ENCODE assay signal across 1 cellular context in genomic region chr2:46230115-46230571, GRCh38.
TF ChIP-seq lines count a peak whose summit lies in the region.

No MANE protein-coding gene starts in this region.

TF ChIP-seq in HepG2, 621 proteins besides CTCF, POLR2A, EP300 and RAD21 (continued from another document):
- TF ChIP-seq, protein P1, sequence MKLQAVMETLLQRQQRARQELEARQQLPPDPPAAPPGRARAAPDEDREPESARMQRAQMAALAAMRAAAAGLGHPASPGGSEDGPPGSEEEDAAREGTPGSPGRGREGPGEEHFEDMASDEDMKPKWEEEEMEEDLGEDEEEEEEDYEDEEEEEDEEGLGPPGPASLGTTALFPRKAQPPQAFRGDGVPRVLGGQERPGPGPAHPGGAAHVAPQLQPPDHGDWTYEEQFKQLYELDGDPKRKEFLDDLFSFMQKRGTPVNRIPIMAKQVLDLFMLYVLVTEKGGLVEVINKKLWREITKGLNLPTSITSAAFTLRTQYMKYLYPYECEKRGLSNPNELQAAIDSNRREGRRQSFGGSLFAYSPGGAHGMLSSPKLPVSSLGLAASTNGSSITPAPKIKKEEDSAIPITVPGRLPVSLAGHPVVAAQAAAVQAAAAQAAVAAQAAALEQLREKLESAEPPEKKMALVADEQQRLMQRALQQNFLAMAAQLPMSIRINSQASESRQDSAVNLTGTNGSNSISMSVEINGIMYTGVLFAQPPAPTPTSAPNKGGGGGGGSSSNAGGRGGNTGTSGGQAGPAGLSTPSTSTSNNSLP (IDR thresholded peaks at IDR 0.05; ENCODE audit: low read depth, low read length): no peak
- TF ChIP-seq HIVEP1 (CRISPR knock-in tag; IDR thresholded peaks at IDR 0.05): peak; percentile 66; the same call in 1 of the 2 replicates
- TF ChIP-seq ZNF549 (CRISPR knock-in tag; IDR thresholded peaks at IDR 0.05): no peak
- 0 out of 2 replicates have a peak, but pooled peaks have one; percentile 32 for TF ChIP-seq POGZ (CRISPR knock-in tag; IDR thresholded peaks at IDR 0.05)
- TF ChIP-seq, protein P2, sequence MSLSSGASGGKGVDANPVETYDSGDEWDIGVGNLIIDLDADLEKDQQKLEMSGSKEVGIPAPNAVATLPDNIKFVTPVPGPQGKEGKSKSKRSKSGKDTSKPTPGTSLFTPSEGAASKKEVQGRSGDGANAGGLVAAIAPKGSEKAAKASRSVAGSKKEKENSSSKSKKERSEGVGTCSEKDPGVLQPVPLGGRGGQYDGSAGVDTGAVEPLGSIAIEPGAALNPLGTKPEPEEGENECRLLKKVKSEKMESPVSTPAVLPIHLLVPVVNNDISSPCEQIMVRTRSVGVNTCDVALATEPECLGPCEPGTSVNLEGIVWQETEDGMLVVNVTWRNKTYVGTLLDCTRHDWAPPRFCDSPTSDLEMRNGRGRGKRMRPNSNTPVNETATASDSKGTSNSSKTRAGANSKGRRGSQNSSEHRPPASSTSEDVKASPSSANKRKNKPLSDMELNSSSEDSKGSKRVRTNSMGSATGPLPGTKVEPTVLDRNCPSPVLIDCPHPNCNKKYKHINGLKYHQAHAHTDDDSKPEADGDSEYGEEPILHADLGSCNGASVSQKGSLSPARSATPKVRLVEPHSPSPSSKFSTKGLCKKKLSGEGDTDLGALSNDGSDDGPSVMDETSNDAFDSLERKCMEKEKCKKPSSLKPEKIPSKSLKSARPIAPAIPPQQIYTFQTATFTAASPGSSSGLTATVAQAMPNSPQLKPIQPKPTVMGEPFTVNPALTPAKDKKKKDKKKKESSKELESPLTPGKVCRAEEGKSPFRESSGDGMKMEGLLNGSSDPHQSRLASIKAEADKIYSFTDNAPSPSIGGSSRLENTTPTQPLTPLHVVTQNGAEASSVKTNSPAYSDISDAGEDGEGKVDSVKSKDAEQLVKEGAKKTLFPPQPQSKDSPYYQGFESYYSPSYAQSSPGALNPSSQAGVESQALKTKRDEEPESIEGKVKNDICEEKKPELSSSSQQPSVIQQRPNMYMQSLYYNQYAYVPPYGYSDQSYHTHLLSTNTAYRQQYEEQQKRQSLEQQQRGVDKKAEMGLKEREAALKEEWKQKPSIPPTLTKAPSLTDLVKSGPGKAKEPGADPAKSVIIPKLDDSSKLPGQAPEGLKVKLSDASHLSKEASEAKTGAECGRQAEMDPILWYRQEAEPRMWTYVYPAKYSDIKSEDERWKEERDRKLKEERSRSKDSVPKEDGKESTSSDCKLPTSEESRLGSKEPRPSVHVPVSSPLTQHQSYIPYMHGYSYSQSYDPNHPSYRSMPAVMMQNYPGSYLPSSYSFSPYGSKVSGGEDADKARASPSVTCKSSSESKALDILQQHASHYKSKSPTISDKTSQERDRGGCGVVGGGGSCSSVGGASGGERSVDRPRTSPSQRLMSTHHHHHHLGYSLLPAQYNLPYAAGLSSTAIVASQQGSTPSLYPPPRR (CRISPR knock-in tag; IDR thresholded peaks at IDR 0.05; ENCODE audit: borderline replicate concordance): no peak
- TF ChIP-seq STAG1 (CRISPR knock-in tag; IDR thresholded peaks at IDR 0.05): peak; percentile 62
- TF ChIP-seq MZF1 (CRISPR knock-in tag; IDR thresholded peaks at IDR 0.05; ENCODE audit: borderline replicate concordance): no peak
- peak; percentile 46; the same call in 1 of the 2 replicates for TF ChIP-seq SP4 (CRISPR knock-in tag; IDR thresholded peaks at IDR 0.05)
- peak; percentile 50; the same call in 1 of the 2 replicates for TF ChIP-seq SPEN (CRISPR knock-in tag; IDR thresholded peaks at IDR 0.05; ENCODE audit: low read depth)
- TF ChIP-seq GABPA (IDR thresholded peaks at IDR 0.05; ENCODE audit: low read depth, low read length): no peak
- TF ChIP-seq GABPA (CRISPR knock-in tag; IDR thresholded peaks at IDR 0.05; ENCODE audit: low read depth): no peak
- TF ChIP-seq ATF7-NPFF (CRISPR knock-in tag; IDR thresholded peaks at IDR 0.05; ENCODE audit: low read depth): 0 out of 2 replicates have a peak, but pooled peaks have one; percentile 46
- peak; percentile 29; the same call in 1 of the 2 replicates for TF ChIP-seq RXRA (CRISPR knock-in tag; IDR thresholded peaks at IDR 0.05)
- TF ChIP-seq POLR2G (IDR thresholded peaks at IDR 0.05; ENCODE audit: low read depth, low read length): 0 out of 2 replicates have a peak, but pooled peaks have one; percentile 17
- TF ChIP-seq ZNF430 (CRISPR knock-in tag; IDR thresholded peaks at IDR 0.05): 0 out of 2 replicates have a peak, but pooled peaks have one; percentile 40
- no peak for TF ChIP-seq ZNF782 (CRISPR knock-in tag; IDR thresholded peaks at IDR 0.05; ENCODE audit: borderline replicate concordance)
- 0 out of 2 replicates have a peak, but pooled peaks have one; percentile 35 for TF ChIP-seq CHCHD3 (CRISPR knock-in tag; IDR thresholded peaks at IDR 0.05)
- TF ChIP-seq ATRX (CRISPR knock-in tag; IDR thresholded peaks at IDR 0.05; ENCODE audit: borderline replicate concordance): no peak
- TF ChIP-seq ARNT2 (CRISPR knock-in tag; IDR thresholded peaks at IDR 0.05; ENCODE audit: low read depth): peak; percentile 70
- 0 out of 2 replicates have a peak, but pooled peaks have one; percentile 33 for TF ChIP-seq ZNF552 (CRISPR knock-in tag; IDR thresholded peaks at IDR 0.05; ENCODE audit: borderline replicate concordance)
- no peak for TF ChIP-seq HNRNPK (IDR thresholded peaks at IDR 0.05; ENCODE audit: low read depth, low read length, poor library complexity, severe bottlenecking)
- TF ChIP-seq BRCA1 (CRISPR knock-in tag; IDR thresholded peaks at IDR 0.05): 0 out of 2 replicates have a peak, but pooled peaks have one; percentile 64
- TF ChIP-seq, protein P3, sequence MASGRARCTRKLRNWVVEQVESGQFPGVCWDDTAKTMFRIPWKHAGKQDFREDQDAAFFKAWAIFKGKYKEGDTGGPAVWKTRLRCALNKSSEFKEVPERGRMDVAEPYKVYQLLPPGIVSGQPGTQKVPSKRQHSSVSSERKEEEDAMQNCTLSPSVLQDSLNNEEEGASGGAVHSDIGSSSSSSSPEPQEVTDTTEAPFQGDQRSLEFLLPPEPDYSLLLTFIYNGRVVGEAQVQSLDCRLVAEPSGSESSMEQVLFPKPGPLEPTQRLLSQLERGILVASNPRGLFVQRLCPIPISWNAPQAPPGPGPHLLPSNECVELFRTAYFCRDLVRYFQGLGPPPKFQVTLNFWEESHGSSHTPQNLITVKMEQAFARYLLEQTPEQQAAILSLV (CRISPR knock-in tag; IDR thresholded peaks at IDR 0.05; ENCODE audit: borderline replicate concordance): peak; percentile 38; the same call in 1 of the 2 replicates
- TF ChIP-seq ZNF724P (CRISPR knock-in tag; IDR thresholded peaks at IDR 0.05; ENCODE audit: borderline replicate concordance): peak; percentile 47; the same call in 1 of the 2 replicates
- TF ChIP-seq, protein P4, sequence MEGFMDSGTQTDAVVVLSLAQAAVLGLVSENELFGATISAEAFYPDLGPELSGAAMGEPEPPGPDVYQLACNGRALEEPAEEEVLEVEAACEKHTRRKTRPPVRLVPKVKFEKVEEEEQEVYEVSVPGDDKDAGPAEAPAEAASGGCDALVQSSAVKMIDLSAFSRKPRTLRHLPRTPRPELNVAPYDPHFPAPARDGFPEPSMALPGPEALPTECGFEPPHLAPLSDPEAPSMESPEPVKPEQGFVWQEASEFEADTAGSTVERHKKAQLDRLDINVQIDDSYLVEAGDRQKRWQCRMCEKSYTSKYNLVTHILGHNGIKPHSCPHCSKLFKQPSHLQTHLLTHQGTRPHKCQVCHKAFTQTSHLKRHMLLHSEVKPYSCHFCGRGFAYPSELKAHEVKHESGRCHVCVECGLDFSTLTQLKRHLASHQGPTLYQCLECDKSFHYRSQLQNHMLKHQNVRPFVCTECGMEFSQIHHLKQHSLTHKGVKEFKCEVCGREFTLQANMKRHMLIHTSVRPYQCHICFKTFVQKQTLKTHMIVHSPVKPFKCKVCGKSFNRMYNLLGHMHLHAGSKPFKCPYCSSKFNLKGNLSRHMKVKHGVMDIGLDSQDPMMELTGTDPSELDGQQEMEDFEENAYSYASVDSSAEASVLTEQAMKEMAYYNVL (CRISPR knock-in tag; IDR thresholded peaks at IDR 0.05; ENCODE audit: borderline replicate concordance): peak; percentile 46; the same call in 1 of the 2 replicates
- peak; percentile 87 for TF ChIP-seq HNRNPL (IDR thresholded peaks at IDR 0.05; ENCODE audit: low read depth, low read length)
- TF ChIP-seq HIC2 (CRISPR knock-in tag; IDR thresholded peaks at IDR 0.05; ENCODE audit: low read depth): peak; percentile 64; the same call in 1 of the 2 replicates
